1 cellular context compared by ENCODE assay signal in the genomic region with DNA sequence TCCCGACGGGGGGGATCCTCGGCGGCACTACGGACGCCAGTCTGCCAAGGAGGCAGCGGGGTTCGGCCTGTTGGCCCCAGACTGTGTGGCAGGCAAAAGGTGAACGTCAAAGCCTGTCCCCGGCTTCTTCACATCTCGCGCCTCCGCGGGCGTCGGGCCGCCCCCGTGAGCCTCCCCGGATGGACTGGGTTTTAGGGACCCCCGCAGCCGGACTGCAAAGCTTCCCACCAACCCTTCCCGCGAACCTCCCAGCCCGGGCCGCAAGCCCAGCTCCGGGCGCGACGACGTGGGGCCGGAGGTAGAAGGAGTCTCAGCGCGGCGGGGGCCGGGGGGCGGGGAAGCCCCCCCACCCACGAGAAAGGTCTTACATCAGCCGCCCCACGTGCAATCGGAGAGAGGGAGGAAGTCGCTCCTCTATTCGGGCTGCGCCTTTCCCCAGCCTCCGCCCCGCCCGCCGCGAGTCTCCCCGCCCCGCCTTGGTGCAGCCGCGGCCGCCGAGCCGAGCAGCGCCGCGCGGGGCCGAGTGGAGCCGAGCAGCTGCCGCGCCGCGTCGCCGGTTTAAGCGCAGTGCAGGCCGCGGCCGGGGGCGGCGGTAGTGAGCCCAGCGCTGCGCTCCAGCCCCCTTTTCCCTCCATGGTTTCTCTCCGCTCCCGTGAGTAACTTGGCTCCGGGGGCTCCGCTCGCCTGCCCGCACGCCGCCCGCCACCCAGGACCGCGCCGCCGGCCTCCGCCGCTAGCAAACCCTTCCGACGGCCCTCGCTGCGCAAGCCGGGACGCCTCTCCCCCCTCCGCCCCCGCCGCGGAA.
TF ChIP-seq lines count a peak whose summit lies in the region.

A gene (plus strand): TSS at position 623 of the 805 bp plus-strand sequence. CDS start 215 bp downstream, outside the sequence.

TF ChIP-seq in K562, 482 proteins besides CTCF, POLR2A, EP300 and RAD21 (continued from another document and continues in another):
- TF ChIP-seq, protein P1, sequence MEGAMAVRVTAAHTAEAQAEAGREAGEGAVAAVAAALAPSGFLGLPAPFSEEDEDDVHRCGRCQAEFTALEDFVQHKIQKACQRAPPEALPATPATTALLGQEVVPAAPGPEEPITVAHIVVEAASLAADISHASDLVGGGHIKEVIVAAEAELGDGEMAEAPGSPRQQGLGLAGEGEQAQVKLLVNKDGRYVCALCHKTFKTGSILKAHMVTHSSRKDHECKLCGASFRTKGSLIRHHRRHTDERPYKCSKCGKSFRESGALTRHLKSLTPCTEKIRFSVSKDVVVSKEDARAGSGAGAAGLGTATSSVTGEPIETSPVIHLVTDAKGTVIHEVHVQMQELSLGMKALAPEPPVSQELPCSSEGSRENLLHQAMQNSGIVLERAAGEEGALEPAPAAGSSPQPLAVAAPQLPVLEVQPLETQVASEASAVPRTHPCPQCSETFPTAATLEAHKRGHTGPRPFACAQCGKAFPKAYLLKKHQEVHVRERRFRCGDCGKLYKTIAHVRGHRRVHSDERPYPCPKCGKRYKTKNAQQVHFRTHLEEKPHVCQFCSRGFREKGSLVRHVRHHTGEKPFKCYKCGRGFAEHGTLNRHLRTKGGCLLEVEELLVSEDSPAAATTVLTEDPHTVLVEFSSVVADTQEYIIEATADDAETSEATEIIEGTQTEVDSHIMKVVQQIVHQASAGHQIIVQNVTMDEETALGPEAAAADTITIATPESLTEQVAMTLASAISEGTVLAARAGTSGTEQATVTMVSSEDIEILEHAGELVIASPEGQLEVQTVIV (CRISPR knock-in tag; IDR thresholded peaks at IDR 0.05; ENCODE audit: borderline replicate concordance) = no peak
- TF ChIP-seq, protein P2, sequence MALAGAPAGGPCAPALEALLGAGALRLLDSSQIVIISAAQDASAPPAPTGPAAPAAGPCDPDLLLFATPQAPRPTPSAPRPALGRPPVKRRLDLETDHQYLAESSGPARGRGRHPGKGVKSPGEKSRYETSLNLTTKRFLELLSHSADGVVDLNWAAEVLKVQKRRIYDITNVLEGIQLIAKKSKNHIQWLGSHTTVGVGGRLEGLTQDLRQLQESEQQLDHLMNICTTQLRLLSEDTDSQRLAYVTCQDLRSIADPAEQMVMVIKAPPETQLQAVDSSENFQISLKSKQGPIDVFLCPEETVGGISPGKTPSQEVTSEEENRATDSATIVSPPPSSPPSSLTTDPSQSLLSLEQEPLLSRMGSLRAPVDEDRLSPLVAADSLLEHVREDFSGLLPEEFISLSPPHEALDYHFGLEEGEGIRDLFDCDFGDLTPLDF (CRISPR knock-in tag; IDR thresholded peaks at IDR 0.05) = peak; percentile 75
- TF ChIP-seq RAD51 (IDR thresholded peaks at IDR 0.05; ENCODE audit: borderline replicate concordance, low read depth) = no peak
- TF ChIP-seq, protein P3, sequence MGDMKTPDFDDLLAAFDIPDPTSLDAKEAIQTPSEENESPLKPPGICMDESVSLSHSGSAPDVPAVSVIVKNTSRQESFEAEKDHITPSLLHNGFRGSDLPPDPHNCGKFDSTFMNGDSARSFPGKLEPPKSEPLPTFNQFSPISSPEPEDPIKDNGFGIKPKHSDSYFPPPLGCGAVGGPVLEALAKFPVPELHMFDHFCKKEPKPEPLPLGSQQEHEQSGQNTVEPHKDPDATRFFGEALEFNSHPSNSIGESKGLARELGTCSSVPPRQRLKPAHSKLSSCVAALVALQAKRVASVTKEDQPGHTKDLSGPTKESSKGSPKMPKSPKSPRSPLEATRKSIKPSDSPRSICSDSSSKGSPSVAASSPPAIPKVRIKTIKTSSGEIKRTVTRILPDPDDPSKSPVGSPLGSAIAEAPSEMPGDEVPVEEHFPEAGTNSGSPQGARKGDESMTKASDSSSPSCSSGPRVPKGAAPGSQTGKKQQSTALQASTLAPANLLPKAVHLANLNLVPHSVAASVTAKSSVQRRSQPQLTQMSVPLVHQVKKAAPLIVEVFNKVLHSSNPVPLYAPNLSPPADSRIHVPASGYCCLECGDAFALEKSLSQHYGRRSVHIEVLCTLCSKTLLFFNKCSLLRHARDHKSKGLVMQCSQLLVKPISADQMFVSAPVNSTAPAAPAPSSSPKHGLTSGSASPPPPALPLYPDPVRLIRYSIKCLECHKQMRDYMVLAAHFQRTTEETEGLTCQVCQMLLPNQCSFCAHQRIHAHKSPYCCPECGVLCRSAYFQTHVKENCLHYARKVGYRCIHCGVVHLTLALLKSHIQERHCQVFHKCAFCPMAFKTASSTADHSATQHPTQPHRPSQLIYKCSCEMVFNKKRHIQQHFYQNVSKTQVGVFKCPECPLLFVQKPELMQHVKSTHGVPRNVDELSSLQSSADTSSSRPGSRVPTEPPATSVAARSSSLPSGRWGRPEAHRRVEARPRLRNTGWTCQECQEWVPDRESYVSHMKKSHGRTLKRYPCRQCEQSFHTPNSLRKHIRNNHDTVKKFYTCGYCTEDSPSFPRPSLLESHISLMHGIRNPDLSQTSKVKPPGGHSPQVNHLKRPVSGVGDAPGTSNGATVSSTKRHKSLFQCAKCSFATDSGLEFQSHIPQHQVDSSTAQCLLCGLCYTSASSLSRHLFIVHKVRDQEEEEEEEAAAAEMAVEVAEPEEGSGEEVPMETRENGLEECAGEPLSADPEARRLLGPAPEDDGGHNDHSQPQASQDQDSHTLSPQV (IDR thresholded peaks at IDR 0.05) = peak; percentile 94
- TF ChIP-seq XRCC4 (IDR thresholded peaks at IDR 0.05; ENCODE audit: extremely low read depth, insufficient read depth, insufficient read length) = no peak
- no peak for TF ChIP-seq NUFIP1 (IDR thresholded peaks at IDR 0.05; ENCODE audit: partially characterized antibody)
- 0 out of 2 replicates have a peak, but pooled peaks have one; percentile 61 for TF ChIP-seq BCL6 (CRISPR knock-in tag; IDR thresholded peaks at IDR 0.05)
- no peak for TF ChIP-seq ZC3H8 (IDR thresholded peaks at IDR 0.05)
- TF ChIP-seq ZNF695 (CRISPR knock-in tag; IDR thresholded peaks at IDR 0.05) = no peak
- TF ChIP-seq ZFP30 (CRISPR knock-in tag; IDR thresholded peaks at IDR 0.05; ENCODE audit: borderline replicate concordance) = no peak
- no peak for TF ChIP-seq CHCHD3 (CRISPR knock-in tag; IDR thresholded peaks at IDR 0.05)
- TF ChIP-seq ZNF217 (CRISPR knock-in tag; IDR thresholded peaks at IDR 0.05) = no peak
- no peak for TF ChIP-seq TCFL5 (CRISPR knock-in tag; conservative IDR thresholded peaks at IDR 0.05)
- no peak for TF ChIP-seq ZNF76 (CRISPR knock-in tag; IDR thresholded peaks at IDR 0.05; ENCODE audit: borderline replicate concordance)
- no peak for TF ChIP-seq MYBL2 (IDR thresholded peaks at IDR 0.05; ENCODE audit: low read depth)
- peak; percentile 62; the same call in 1 of the 2 replicates for TF ChIP-seq MYBL2 (CRISPR knock-in tag; IDR thresholded peaks at IDR 0.05; ENCODE audit: borderline replicate concordance)
- TF ChIP-seq ETV5 (CRISPR knock-in tag; IDR thresholded peaks at IDR 0.05; ENCODE audit: low read depth) = peak; percentile 81; the same call in 1 of the 2 replicates
- TF ChIP-seq, protein P4, sequence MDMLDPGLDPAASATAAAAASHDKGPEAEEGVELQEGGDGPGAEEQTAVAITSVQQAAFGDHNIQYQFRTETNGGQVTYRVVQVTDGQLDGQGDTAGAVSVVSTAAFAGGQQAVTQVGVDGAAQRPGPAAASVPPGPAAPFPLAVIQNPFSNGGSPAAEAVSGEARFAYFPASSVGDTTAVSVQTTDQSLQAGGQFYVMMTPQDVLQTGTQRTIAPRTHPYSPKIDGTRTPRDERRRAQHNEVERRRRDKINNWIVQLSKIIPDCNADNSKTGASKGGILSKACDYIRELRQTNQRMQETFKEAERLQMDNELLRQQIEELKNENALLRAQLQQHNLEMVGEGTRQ (CRISPR knock-in tag; IDR thresholded peaks at IDR 0.05) = 0 out of 2 replicates have a peak, but pooled peaks have one; percentile 8
- peak; percentile 92 for TF ChIP-seq TAF1 (IDR thresholded peaks at IDR 0.05; ENCODE audit: control insufficient read depth, extremely low read depth, insufficient read depth, low read length, severe bottlenecking)
- TF ChIP-seq ARNT (IDR thresholded peaks at IDR 0.05) = no peak
- TF ChIP-seq ZBTB1 (CRISPR knock-in tag; IDR thresholded peaks at IDR 0.05; ENCODE audit: borderline replicate concordance, low read depth) = peak; percentile 83; the same call in 1 of the 2 replicates
- 0 out of 2 replicates have a peak, but pooled peaks have one; percentile 24 for TF ChIP-seq KLF16 (IDR thresholded peaks at IDR 0.05)
- no peak for TF ChIP-seq POLR3G (IDR thresholded peaks at IDR 0.05; ENCODE audit: extremely low read depth, insufficient read length, insufficient replicate concordance)
- TF ChIP-seq, protein P5, sequence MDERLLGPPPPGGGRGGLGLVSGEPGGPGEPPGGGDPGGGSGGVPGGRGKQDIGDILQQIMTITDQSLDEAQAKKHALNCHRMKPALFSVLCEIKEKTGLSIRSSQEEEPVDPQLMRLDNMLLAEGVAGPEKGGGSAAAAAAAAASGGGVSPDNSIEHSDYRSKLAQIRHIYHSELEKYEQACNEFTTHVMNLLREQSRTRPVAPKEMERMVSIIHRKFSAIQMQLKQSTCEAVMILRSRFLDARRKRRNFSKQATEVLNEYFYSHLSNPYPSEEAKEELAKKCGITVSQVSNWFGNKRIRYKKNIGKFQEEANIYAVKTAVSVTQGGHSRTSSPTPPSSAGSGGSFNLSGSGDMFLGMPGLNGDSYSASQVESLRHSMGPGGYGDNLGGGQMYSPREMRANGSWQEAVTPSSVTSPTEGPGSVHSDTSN (CRISPR knock-in tag; IDR thresholded peaks at IDR 0.05; ENCODE audit: low read depth) = no peak
- TF ChIP-seq, protein P5 (tag; conservative IDR thresholded peaks at IDR 0.05; ENCODE audit: low read depth) = no peak
- TF ChIP-seq, protein P6, sequence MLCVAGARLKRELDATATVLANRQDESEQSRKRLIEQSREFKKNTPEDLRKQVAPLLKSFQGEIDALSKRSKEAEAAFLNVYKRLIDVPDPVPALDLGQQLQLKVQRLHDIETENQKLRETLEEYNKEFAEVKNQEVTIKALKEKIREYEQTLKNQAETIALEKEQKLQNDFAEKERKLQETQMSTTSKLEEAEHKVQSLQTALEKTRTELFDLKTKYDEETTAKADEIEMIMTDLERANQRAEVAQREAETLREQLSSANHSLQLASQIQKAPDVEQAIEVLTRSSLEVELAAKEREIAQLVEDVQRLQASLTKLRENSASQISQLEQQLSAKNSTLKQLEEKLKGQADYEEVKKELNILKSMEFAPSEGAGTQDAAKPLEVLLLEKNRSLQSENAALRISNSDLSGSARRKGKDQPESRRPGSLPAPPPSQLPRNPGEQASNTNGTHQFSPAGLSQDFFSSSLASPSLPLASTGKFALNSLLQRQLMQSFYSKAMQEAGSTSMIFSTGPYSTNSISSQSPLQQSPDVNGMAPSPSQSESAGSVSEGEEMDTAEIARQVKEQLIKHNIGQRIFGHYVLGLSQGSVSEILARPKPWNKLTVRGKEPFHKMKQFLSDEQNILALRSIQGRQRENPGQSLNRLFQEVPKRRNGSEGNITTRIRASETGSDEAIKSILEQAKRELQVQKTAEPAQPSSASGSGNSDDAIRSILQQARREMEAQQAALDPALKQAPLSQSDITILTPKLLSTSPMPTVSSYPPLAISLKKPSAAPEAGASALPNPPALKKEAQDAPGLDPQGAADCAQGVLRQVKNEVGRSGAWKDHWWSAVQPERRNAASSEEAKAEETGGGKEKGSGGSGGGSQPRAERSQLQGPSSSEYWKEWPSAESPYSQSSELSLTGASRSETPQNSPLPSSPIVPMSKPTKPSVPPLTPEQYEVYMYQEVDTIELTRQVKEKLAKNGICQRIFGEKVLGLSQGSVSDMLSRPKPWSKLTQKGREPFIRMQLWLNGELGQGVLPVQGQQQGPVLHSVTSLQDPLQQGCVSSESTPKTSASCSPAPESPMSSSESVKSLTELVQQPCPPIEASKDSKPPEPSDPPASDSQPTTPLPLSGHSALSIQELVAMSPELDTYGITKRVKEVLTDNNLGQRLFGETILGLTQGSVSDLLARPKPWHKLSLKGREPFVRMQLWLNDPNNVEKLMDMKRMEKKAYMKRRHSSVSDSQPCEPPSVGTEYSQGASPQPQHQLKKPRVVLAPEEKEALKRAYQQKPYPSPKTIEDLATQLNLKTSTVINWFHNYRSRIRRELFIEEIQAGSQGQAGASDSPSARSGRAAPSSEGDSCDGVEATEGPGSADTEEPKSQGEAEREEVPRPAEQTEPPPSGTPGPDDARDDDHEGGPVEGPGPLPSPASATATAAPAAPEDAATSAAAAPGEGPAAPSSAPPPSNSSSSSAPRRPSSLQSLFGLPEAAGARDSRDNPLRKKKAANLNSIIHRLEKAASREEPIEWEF (CRISPR knock-in tag; IDR thresholded peaks at IDR 0.05) = 0 out of 2 replicates have a peak, but pooled peaks have one; percentile 6
- TF ChIP-seq MCM7 (IDR thresholded peaks at IDR 0.05) = no peak
- TF ChIP-seq PTRF (tag; IDR thresholded peaks at IDR 0.05) = no peak
- no peak for TF ChIP-seq SMARCC2 (IDR thresholded peaks at IDR 0.05; ENCODE audit: low read depth)
- TF ChIP-seq, protein P7, sequence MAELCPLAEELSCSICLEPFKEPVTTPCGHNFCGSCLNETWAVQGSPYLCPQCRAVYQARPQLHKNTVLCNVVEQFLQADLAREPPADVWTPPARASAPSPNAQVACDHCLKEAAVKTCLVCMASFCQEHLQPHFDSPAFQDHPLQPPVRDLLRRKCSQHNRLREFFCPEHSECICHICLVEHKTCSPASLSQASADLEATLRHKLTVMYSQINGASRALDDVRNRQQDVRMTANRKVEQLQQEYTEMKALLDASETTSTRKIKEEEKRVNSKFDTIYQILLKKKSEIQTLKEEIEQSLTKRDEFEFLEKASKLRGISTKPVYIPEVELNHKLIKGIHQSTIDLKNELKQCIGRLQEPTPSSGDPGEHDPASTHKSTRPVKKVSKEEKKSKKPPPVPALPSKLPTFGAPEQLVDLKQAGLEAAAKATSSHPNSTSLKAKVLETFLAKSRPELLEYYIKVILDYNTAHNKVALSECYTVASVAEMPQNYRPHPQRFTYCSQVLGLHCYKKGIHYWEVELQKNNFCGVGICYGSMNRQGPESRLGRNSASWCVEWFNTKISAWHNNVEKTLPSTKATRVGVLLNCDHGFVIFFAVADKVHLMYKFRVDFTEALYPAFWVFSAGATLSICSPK (IDR thresholded peaks at IDR 0.05; ENCODE audit: borderline replicate concordance) = no peak
